ENCODE assay signal across 13 cellular contexts in the genomic region with DNA sequence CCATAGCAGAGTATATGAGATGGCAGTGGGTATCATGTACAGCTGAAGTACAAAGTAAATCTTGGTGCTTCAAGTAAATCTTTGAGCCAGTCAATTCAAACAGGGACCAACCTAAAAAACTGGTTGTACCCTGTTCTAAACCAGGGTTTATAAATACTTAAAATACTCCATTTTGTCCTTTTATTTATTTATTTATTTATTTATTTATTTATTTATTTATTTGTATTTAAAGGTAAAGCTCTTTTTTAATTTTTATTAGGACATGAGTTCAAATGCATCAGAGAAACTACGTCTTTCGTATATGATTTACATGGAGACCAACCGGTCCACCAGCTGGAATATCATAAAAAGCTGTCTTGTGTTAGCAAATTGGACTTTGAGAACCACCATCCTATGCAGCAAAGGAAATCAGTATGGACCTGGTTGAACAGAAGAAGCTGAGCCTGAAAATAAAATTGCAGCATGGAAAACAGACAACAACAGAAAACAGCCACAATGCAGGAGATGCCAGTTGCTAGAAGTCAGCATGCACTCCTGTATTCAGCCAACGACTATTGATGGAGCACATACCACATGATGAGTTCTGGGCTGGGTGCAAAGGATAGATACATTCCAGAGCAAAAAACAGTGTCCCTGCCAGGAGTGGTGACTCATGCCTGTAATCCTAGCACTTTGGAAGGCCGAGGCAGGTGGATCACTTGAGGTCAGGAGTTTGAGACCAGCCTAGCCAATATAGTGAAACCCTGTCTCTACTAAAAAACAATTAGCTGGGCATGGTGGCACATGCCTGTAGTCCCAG.
DNase-seq lines count a peak whose midpoint lies in the region; ATAC-seq, FAIRE-seq and TF ChIP-seq lines count a peak whose summit lies in the region.
"Had no signal": no experiment of that assay in that cellular context is flagged by ENCODE, and none has a peak within 500 bp of the region (broad histone marks: within the 10 kb centered on the region; RNA-seq: fewer than 3 reads in every experiment).

No MANE protein-coding gene starts in this region.

- H3K27ac ChIP-seq in HCT116 (ENCODE audit: low read depth, low read length) (no peak overlapping the region), astrocyte (ENCODE audit: low read depth, low read length) (no peak overlapping the region), heart left ventricle (peak overlapping the region in 3 of 12 donors; percentile 1 to 27 (median 25))

- H3K27me3 Mint-ChIP-seq in astrocyte (ENCODE audit: low read depth, unreplicated experiment), result peaks cover 25% of the 10 kb centered on the region
- H3K27me3 Mint-ChIP-seq in activated T-cell treated with anti-CD3 and anti-CD28 coated beads, Interleukin-2, amount 50 U/mL, for 24 hours, result no peaks in the 10 kb centered on the region
- H3K27me3 Mint-ChIP-seq: activated naive CD4-positive, alpha-beta T cell treated with anti-CD3 and anti-CD28 coated beads, Interleukin-2, amount 50 U/mL, for 24 hours had no signal

- H3K4me2 ChIP-seq in HCT116 (ENCODE audit: low read length) (no peak overlapping the region), astrocyte (ENCODE audit: low read length) (no peak overlapping the region)

- TF ChIP-seq RAD21 in HCT116 (IDR thresholded peaks at IDR 0.05; ENCODE audit: low read depth), result no peak

- H4K20me1 ChIP-seq in HCT116 (ENCODE audit: insufficient read depth) (no peaks in the 10 kb centered on the region), astrocyte (ENCODE audit: insufficient read depth, low read length) (no peaks in the 10 kb centered on the region)

- H3K4me3 Mint-ChIP-seq in astrocyte (ENCODE audit: unreplicated experiment), result no peak overlapping the region
- H3K4me3 Mint-ChIP-seq in activated T-cell treated with anti-CD3 and anti-CD28 coated beads, Interleukin-2, amount 50 U/mL, for 24 hours, result no peak overlapping the region
- H3K4me3 Mint-ChIP-seq: activated naive CD4-positive, alpha-beta T cell treated with anti-CD3 and anti-CD28 coated beads, Interleukin-2, amount 50 U/mL, for 24 hours; type B pancreatic cell had no signal

- H3K4me3 ChIP-seq in HCT116 (replicated peaks in 1 of 2; ENCODE audit: low read depth in 1 of 2, low read length in 2 of 2) (no peak overlapping the region), astrocyte (ENCODE audit: insufficient read depth, low read depth, low read length) (no peak overlapping the region), heart left ventricle (no peak overlapping the region)

- no peak for FAIRE-seq in astrocyte (lab: Jason Lieb, UNC)
- FAIRE-seq: colon had no signal

- DNase-seq in HCT116 (ENCODE audit: low read depth, low spot score) (no peak), astrocyte (ENCODE audit: low read depth) (peak; percentile 84), heart left ventricle (peak in 3 of 5 donors; percentile 43 to 55 (median 46)), renal cortical epithelial cell (ENCODE audit: low read depth) (peak; percentile 26)
- DNase-seq in activated T-cell treated with anti-CD3 and anti-CD28 coated beads, Interleukin-2, amount 50 U/mL, for 24 hours, result no peak
- DNase-seq in stimulated activated naive CD4-positive, alpha-beta T cell treated with Interleukin-2 at 50 U/mL for 16 hours (lab: John Stamatoyannopoulos, UW), result no peak
- DNase-seq: NCI-H1105, NCI-H510A had no signal

- WGBS in heart left ventricle, 4 donors, result 70 to 75% (median 74%) methylated on average over 5 of the region's 5 CpGs

- H3K9ac ChIP-seq in HCT116 (ENCODE audit: low read length) (no peak overlapping the region), astrocyte (ENCODE audit: low read length) (no peak overlapping the region)

- H3K9me3 ChIP-seq in HCT116 (ENCODE audit: control insufficient read depth in 1 of 2, insufficient read depth in 1 of 2, low read depth in 1 of 2, low read length in 2 of 2), result no peaks in the 10 kb centered on the region
- H3K9me3 ChIP-seq in astrocyte (ENCODE audit: insufficient read depth, low read depth, low read length), result no peaks in the 10 kb centered on the region
- no peaks in the 10 kb centered on the region for H3K9me3 ChIP-seq in heart left ventricle

- H3K27ac Mint-ChIP-seq in astrocyte (ENCODE audit: unreplicated experiment), result no peak overlapping the region
- no peak overlapping the region for H3K27ac Mint-ChIP-seq in activated T-cell treated with anti-CD3 and anti-CD28 coated beads, Interleukin-2, amount 50 U/mL, for 24 hours
- H3K27ac Mint-ChIP-seq: activated naive CD4-positive, alpha-beta T cell treated with anti-CD3 and anti-CD28 coated beads, Interleukin-2, amount 50 U/mL, for 24 hours; type B pancreatic cell had no signal

- H3K4me1 Mint-ChIP-seq in astrocyte (ENCODE audit: low read depth, unreplicated experiment), result peaks cover 7% of the 10 kb centered on the region
- no peaks in the 10 kb centered on the region for H3K4me1 Mint-ChIP-seq in activated T-cell treated with anti-CD3 and anti-CD28 coated beads, Interleukin-2, amount 50 U/mL, for 24 hours (ENCODE audit: low read depth)
- H3K4me1 Mint-ChIP-seq: activated naive CD4-positive, alpha-beta T cell treated with anti-CD3 and anti-CD28 coated beads, Interleukin-2, amount 50 U/mL, for 24 hours had no signal

- POLR2A ChIA-PET in HCT116 (lab: Charles Lee), result no interaction called here

- no TSS peak for BruUV-seq in HCT116 (replicated peaks; lab: Mats Ljungman, UMichigan)

- CTCF ChIA-PET in HCT116 (lab: Charles Lee), result interaction anchor here (1.8 kb wide), 1 partner anchor 64 kb away, joined by 5 read pairs; no protein-coding TSS in a partner anchor

- no peaks in the 10 kb centered on the region for H3K36me3 Mint-ChIP-seq in astrocyte (ENCODE audit: low read depth, unreplicated experiment)
- no peaks in the 10 kb centered on the region for H3K36me3 Mint-ChIP-seq in activated T-cell treated with anti-CD3 and anti-CD28 coated beads, Interleukin-2, amount 50 U/mL, for 24 hours (ENCODE audit: low read depth)
- H3K36me3 Mint-ChIP-seq: activated naive CD4-positive, alpha-beta T cell treated with anti-CD3 and anti-CD28 coated beads, Interleukin-2, amount 50 U/mL, for 24 hours; type B pancreatic cell had no signal

- peaks cover 14% of the 10 kb centered on the region for H3K27me3 ChIP-seq in HCT116 (ENCODE audit: insufficient read depth, low read length)
- no peaks in the 10 kb centered on the region for H3K27me3 ChIP-seq in astrocyte (ENCODE audit: insufficient read depth, low read length)
- H3K27me3 ChIP-seq in heart left ventricle, result no peaks in the 10 kb centered on the region

- TF ChIP-seq CTCF in HCT116 (IDR thresholded peaks at IDR 0.05 in 2 of 3, conservative IDR thresholded peaks at IDR 0.05 in 1 of 3; ENCODE audit: borderline replicate concordance in 1 of 3, insufficient read depth in 1 of 3, low read depth in 2 of 3, low read length in 2 of 3), result no peak
- TF ChIP-seq CTCF in astrocyte (IDR thresholded peaks at IDR 0.05; ENCODE audit: insufficient read depth, low read depth, low read length), result no peak
- no peak for TF ChIP-seq CTCF in heart left ventricle (IDR thresholded peaks at IDR 0.05)

- intact Hi-C loops in HCT116 (cut with micrococcal nuclease) (no loop called here), heart left ventricle (cut with DNase I) (no loop called here)

- H3K4me1 ChIP-seq in HCT116 (ENCODE audit: control insufficient read depth in 1 of 2, insufficient read depth in 2 of 2, low read length in 2 of 2) (peaks cover 3% of the 10 kb centered on the region in 2 experiments; a peak in 2 of 4 replicates), astrocyte (ENCODE audit: insufficient read depth, low read length) (peaks cover 2% of the 10 kb centered on the region), heart left ventricle (peaks cover 0 to 32% (median 12%) of the 10 kb centered on the region in 12 donors)

- RAD21 ChIA-PET in HCT116 (lab: Charles Lee; ENCODE audit: low non-redundant PET in 1 of 2, low total read pairs in 2 of 2, uncharacterized antibody in 2 of 2, unreplicated experiment in 2 of 2), result no interaction called here

- H3K79me2 ChIP-seq in HCT116 (ENCODE audit: insufficient read depth, low read length), result no peaks in the 10 kb centered on the region
- no peaks in the 10 kb centered on the region for H3K79me2 ChIP-seq in astrocyte (ENCODE audit: insufficient read depth, low read length)

- ATAC-seq in HCT116 (peak; percentile 50), heart left ventricle (peak; percentile 73 to 93 (median 86)), HG03342 (IDR thresholded peaks at IDR 0.05; ENCODE audit: unreplicated experiment) (no peak), esophagus mucosa (no peak)

- H3K9me3 Mint-ChIP-seq in astrocyte (ENCODE audit: unreplicated experiment), result no peaks in the 10 kb centered on the region
- H3K9me3 Mint-ChIP-seq in activated T-cell treated with anti-CD3 and anti-CD28 coated beads, Interleukin-2, amount 50 U/mL, for 24 hours, result no peaks in the 10 kb centered on the region
- H3K9me3 Mint-ChIP-seq: activated naive CD4-positive, alpha-beta T cell treated with anti-CD3 and anti-CD28 coated beads, Interleukin-2, amount 50 U/mL, for 24 hours; type B pancreatic cell had no signal

- no peaks in the 10 kb centered on the region for H3K36me3 ChIP-seq in HCT116 (ENCODE audit: control insufficient read depth in 1 of 2, insufficient read depth in 2 of 2, low read length in 2 of 2)
- H3K36me3 ChIP-seq in astrocyte (ENCODE audit: insufficient read depth, low read length), result no peaks in the 10 kb centered on the region
- no peaks in the 10 kb centered on the region for H3K36me3 ChIP-seq in heart left ventricle

- TF ChIP-seq POLR2A in HCT116 (IDR thresholded peaks at IDR 0.05; ENCODE audit: borderline replicate concordance, extremely low read depth, insufficient read depth, insufficient read length) (no peak), heart left ventricle (IDR thresholded peaks at IDR 0.05) (no peak)

- H3K9me2 ChIP-seq in HCT116 (ENCODE audit: insufficient read depth), result no peaks in the 10 kb centered on the region

- H2AFZ ChIP-seq in HCT116 (ENCODE audit: low read depth, low read length, poor library complexity, severe bottlenecking), result no peak overlapping the region
- H2AFZ ChIP-seq in astrocyte (ENCODE audit: low read depth, low read length), result no peak overlapping the region

TF ChIP-seq in HCT116, 20 proteins besides CTCF, POLR2A, EP300 and RAD21 (continues in another document):
- TF ChIP-seq YY1 (IDR thresholded peaks at IDR 0.05; ENCODE audit: extremely low read depth, insufficient replicate concordance, low read depth, low read length) (no peak), SP1 (IDR thresholded peaks at IDR 0.05; ENCODE audit: low read depth) (no peak), POLR2AphosphoS5 (IDR thresholded peaks at IDR 0.05; ENCODE audit: low read depth, low read length) (no peak), TCF7L2 (IDR thresholded peaks at IDR 0.05; ENCODE audit: borderline replicate concordance, extremely low read depth, insufficient read depth, insufficient read length) (no peak), MAX (IDR thresholded peaks at IDR 0.05) (no peak), SIN3A (IDR thresholded peaks at IDR 0.05; ENCODE audit: low read depth) (no peak)

Comparison
In these comparisons a context has a peak if more than half of its experiments do, and no peak if none do; other contexts are left out.
1. ATAC-seq: peak in HCT116 (single experiment) and heart left ventricle (4 of 4); none in HG03342 (single experiment) and esophagus mucosa (single experiment).
2. DNase-seq: peak in astrocyte (single experiment), heart left ventricle (3 of 5) and renal cortical epithelial cell (single experiment); none in HCT116 (single experiment), activated T-cell treated with anti-CD3 and anti-CD28 coated beads, Interleukin-2, amount 50 U/mL, for 24 hours (single experiment) and stimulated activated naive CD4-positive, alpha-beta T cell treated with Interleukin-2 at 50 U/mL for 16 hours (single experiment).